12 cellular contexts compared by ENCODE assay signal in the genomic region with DNA sequence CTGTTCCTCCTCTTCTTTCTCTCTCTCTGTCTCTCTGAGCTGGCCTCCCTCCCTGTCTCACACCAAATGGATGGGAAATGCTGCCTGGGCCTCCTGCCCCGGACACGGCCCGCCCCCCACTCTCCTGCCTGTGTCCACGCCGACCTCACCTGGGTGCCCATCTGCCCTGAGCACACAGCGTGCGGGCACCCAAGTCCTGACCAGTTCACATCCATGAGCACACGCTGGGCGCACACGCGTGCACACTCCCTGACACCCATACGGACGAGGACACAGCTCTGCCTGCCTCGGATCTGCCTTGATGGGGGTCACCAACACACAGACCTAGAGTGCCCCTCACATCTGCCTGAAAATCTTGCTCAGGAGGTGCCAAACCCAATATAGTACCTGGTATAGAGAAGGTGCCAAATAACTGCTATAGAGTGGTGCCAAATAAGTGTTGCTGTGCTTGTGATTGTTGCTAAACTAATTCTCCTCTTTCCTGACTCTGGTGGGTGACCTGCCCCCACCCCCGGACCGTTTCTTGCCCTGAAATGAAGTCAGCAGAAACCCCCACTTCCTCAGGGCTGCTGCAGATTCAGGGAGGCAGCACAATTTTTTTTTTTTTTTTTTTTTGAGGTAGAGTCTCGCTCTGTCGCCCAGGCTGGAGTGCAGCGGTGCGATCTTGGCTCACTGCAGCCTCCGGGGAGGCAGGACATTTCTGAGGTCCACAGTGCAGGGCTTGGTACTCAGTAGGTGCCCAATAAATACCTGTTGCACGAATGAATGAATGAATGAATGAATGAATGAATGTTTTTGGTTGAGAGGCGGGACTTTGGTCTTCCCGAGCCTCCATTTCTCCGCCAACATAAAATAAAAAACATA. TPM values are rescaled to one million over a fixed set of nuclear protein-coding genes. Genes with fewer than 3 reads are reported as not detected.
A peak's percentile ranks its signal among the peaks of the same experiment; 100 is the strongest.
DNase-seq lines count a peak whose midpoint lies in the region; ATAC-seq and TF ChIP-seq lines count a peak whose summit lies in the region.
"Had no signal": no experiment of that assay in that cellular context is flagged by ENCODE, and none has a peak within 500 bp of the region (broad histone marks: within the 10 kb centered on the region; RNA-seq: fewer than 3 reads in every experiment).

No MANE protein-coding gene starts in this region.

- no peak for TF ChIP-seq EP300 in tibial nerve (IDR thresholded peaks at IDR 0.05)

- H3K4me1 ChIP-seq in muscle layer of duodenum (ENCODE audit: control insufficient read depth in 1 of 2, insufficient read depth in 2 of 2, low read length in 2 of 2) (peaks cover 2 to 42% of the 10 kb centered on the region in 2 donors), tibial nerve (peaks cover 0 to 84% (median 38%) of the 10 kb centered on the region in 4 donors)

- no peaks in the 10 kb centered on the region for H3K27me3 Mint-ChIP-seq in activated CD8-positive, alpha-beta T cell treated with anti-CD3 and anti-CD28 coated beads for 36 hours
- H3K27me3 Mint-ChIP-seq in activated CD8-positive, alpha-beta T cell treated with anti-CD3 and anti-CD28 coated beads, Interleukin-2, amount 10 ng/mL, durations not matched to agents 7 days and 5 days (ENCODE audit: low read depth), result peaks cover 12% of the 10 kb centered on the region
- H3K27me3 Mint-ChIP-seq in dendritic cell treated with granulocyte-macrophage colony-stimulating factor and Interleukin-4, amounts not matched to agents 40 ng/mL and 50 ng/mL, for 4 days, result no peaks in the 10 kb centered on the region

- peak overlapping the region; percentile 30 for H3K27ac Mint-ChIP-seq in activated CD8-positive, alpha-beta T cell treated with anti-CD3 and anti-CD28 coated beads for 36 hours
- H3K27ac Mint-ChIP-seq in activated CD8-positive, alpha-beta T cell treated with anti-CD3 and anti-CD28 coated beads, Interleukin-2, amount 10 ng/mL, durations not matched to agents 7 days and 5 days, result no peak overlapping the region
- peak overlapping the region; percentile 78 for H3K27ac Mint-ChIP-seq in dendritic cell treated with granulocyte-macrophage colony-stimulating factor and Interleukin-4, amounts not matched to agents 40 ng/mL and 50 ng/mL, for 4 days

- no peak for ATAC-seq in activated CD8-positive, alpha-beta T cell treated with anti-CD3 and anti-CD28 coated beads for 36 hours
- no peak for ATAC-seq in activated CD8-positive, alpha-beta T cell treated with anti-CD3 and anti-CD28 coated beads, Interleukin-2, amount 10 ng/mL, durations not matched to agents 7 days and 5 days

- no peaks in the 10 kb centered on the region for H3K36me3 Mint-ChIP-seq in activated CD8-positive, alpha-beta T cell treated with anti-CD3 and anti-CD28 coated beads for 36 hours (ENCODE audit: low read depth)
- no peaks in the 10 kb centered on the region for H3K36me3 Mint-ChIP-seq in activated CD8-positive, alpha-beta T cell treated with anti-CD3 and anti-CD28 coated beads, Interleukin-2, amount 10 ng/mL, durations not matched to agents 7 days and 5 days (ENCODE audit: low read depth)
- peaks cover 59% of the 10 kb centered on the region for H3K36me3 Mint-ChIP-seq in dendritic cell treated with granulocyte-macrophage colony-stimulating factor and Interleukin-4, amounts not matched to agents 40 ng/mL and 50 ng/mL, for 4 days (ENCODE audit: low read depth)

- POLR2A ChIA-PET in activated CD8-positive, alpha-beta T cell treated with anti-CD3 and anti-CD28 coated beads for 36 hours (lab: Charles Lee), result no interaction called here
- POLR2A ChIA-PET in activated CD8-positive, alpha-beta T cell treated with anti-CD3 and anti-CD28 coated beads, Interleukin-2, amount 10 ng/mL, durations not matched to agents 7 days and 5 days (lab: Charles Lee), result no interaction called here

- H3K4me3 Mint-ChIP-seq in activated CD8-positive, alpha-beta T cell treated with anti-CD3 and anti-CD28 coated beads for 36 hours, result no peak overlapping the region
- H3K4me3 Mint-ChIP-seq in activated CD8-positive, alpha-beta T cell treated with anti-CD3 and anti-CD28 coated beads, Interleukin-2, amount 10 ng/mL, durations not matched to agents 7 days and 5 days, result no peak overlapping the region
- H3K4me3 Mint-ChIP-seq in dendritic cell treated with granulocyte-macrophage colony-stimulating factor and Interleukin-4, amounts not matched to agents 40 ng/mL and 50 ng/mL, for 4 days, result peak overlapping the region; percentile 73

- no peak for TF ChIP-seq POLR2A in tibial nerve (IDR thresholded peaks at IDR 0.05)

- H3K4me3 ChIP-seq in muscle layer of duodenum (ENCODE audit: low read depth in 1 of 2, low read length in 2 of 2), result peak overlapping the region; percentile 65 to 87
- H3K4me3 ChIP-seq in tibial nerve, result peak overlapping the region in 1 of 4 donors; percentile 99

- peak; percentile 50 for DNase-seq in activated CD8-positive, alpha-beta T cell treated with anti-CD3 and anti-CD28 coated beads for 36 hours
- DNase-seq in activated CD8-positive, alpha-beta T cell treated with anti-CD3 and anti-CD28 coated beads, Interleukin-2, amount 10 ng/mL, durations not matched to agents 7 days and 5 days, result no peak
- DNase-seq in tibial nerve (ENCODE audit: low spot score in 2 of 2) (no peak), NCI-H2081 (lab: John Stamatoyannopoulos, UW) (no peak), NCI-H1092 treated with DMSO at 0.1 percent for 48 hours (lab: John Stamatoyannopoulos, UW) (no peak)
- DNase-seq in activated CD4-positive, CD25-positive, alpha-beta regulatory T cell treated with anti-CD3 and anti-CD28 coated beads, Interleukin-2, amount 50 U/mL, for 72 hours, result no peak
- DNase-seq: 8988T; activated CD8-positive, alpha-beta memory T cell treated with anti-CD3 and anti-CD28 coated beads for 24 hours; cortex of kidney; NCI-H1930 had no signal

- 66 to 67% methylated on average over 24 to 25 of the region's 25 CpGs for WGBS in tibial nerve, 2 donors

- intact Hi-C loops in activated CD8-positive, alpha-beta T cell treated with anti-CD3 and anti-CD28 coated beads for 36 hours (cut with micrococcal nuclease), result no loop called here
- intact Hi-C loops in dendritic cell treated with granulocyte-macrophage colony-stimulating factor and Interleukin-4, amounts not matched to agents 40 ng/mL and 50 ng/mL, for 4 days (cut with micrococcal nuclease), result no loop called here

- peaks cover 0 to 6% of the 10 kb centered on the region in 2 donors for H3K36me3 ChIP-seq in muscle layer of duodenum (ENCODE audit: control insufficient read depth in 1 of 2, insufficient read depth in 2 of 2, low read length in 2 of 2)
- no peaks in the 10 kb centered on the region for H3K36me3 ChIP-seq in tibial nerve

- H3K9me3 Mint-ChIP-seq in activated CD8-positive, alpha-beta T cell treated with anti-CD3 and anti-CD28 coated beads for 36 hours, result no peaks in the 10 kb centered on the region
- no peaks in the 10 kb centered on the region for H3K9me3 Mint-ChIP-seq in activated CD8-positive, alpha-beta T cell treated with anti-CD3 and anti-CD28 coated beads, Interleukin-2, amount 10 ng/mL, durations not matched to agents 7 days and 5 days (ENCODE audit: insufficient read depth)
- no peaks in the 10 kb centered on the region for H3K9me3 Mint-ChIP-seq in dendritic cell treated with granulocyte-macrophage colony-stimulating factor and Interleukin-4, amounts not matched to agents 40 ng/mL and 50 ng/mL, for 4 days

- peaks cover 32% of the 10 kb centered on the region for H3K4me1 Mint-ChIP-seq in activated CD8-positive, alpha-beta T cell treated with anti-CD3 and anti-CD28 coated beads for 36 hours (ENCODE audit: low read depth)
- H3K4me1 Mint-ChIP-seq in activated CD8-positive, alpha-beta T cell treated with anti-CD3 and anti-CD28 coated beads, Interleukin-2, amount 10 ng/mL, durations not matched to agents 7 days and 5 days (ENCODE audit: low read depth), result peaks cover 20% of the 10 kb centered on the region
- peaks cover 76% of the 10 kb centered on the region for H3K4me1 Mint-ChIP-seq in dendritic cell treated with granulocyte-macrophage colony-stimulating factor and Interleukin-4, amounts not matched to agents 40 ng/mL and 50 ng/mL, for 4 days (ENCODE audit: low read depth)

- no peak for TF ChIP-seq CTCF in activated CD8-positive, alpha-beta T cell treated with anti-CD3 and anti-CD28 coated beads for 36 hours (IDR thresholded peaks at IDR 0.05)
- no peak for TF ChIP-seq CTCF in tibial nerve (IDR thresholded peaks at IDR 0.05)

- H3K9me3 ChIP-seq in muscle layer of duodenum (ENCODE audit: control insufficient read depth in 1 of 2, low read length in 2 of 2) (no peaks in the 10 kb centered on the region), tibial nerve (no peaks in the 10 kb centered on the region)

- no peaks in the 10 kb centered on the region for H3K27me3 ChIP-seq in muscle layer of duodenum (ENCODE audit: low read depth, low read length)
- H3K27me3 ChIP-seq in tibial nerve, result no peaks in the 10 kb centered on the region

- CTCF ChIA-PET in activated CD8-positive, alpha-beta T cell treated with anti-CD3 and anti-CD28 coated beads for 36 hours (lab: Charles Lee), result no interaction called here
- CTCF ChIA-PET in activated CD8-positive, alpha-beta T cell treated with anti-CD3 and anti-CD28 coated beads, Interleukin-2, amount 10 ng/mL, durations not matched to agents 7 days and 5 days (lab: Charles Lee), result no interaction called here

- peak overlapping the region; percentile 93 for H3K27ac ChIP-seq in muscle layer of duodenum (ENCODE audit: low read length)
- peak overlapping the region; percentile 92 to 100 (median 98) for H3K27ac ChIP-seq in tibial nerve

RNA-seq across cellular contexts. Expression of gene NFIC, which starts 4.6 kb away (rescaled TPM):
- total RNA-seq in activated CD8-positive, alpha-beta T cell treated with anti-CD3 and anti-CD28 coated beads for 36 hours, result 10 to 100 TPM; 19.0 to 20.8 TPM
- total RNA-seq in activated CD8-positive, alpha-beta T cell treated with anti-CD3 and anti-CD28 coated beads, Interleukin-2, amount 10 ng/mL, durations not matched to agents 7 days and 5 days, result 10 to 100 TPM; 13.4 to 14.0 TPM
- 100 to 1,000 TPM; 138 to 200 (median 160) TPM for total RNA-seq in tibial nerve

Comparison
In these comparisons a context has a peak if more than half of its experiments do, and no peak if none do; other contexts are left out.
1. RNA of gene NFIC, which starts 4.6 kb away (total RNA-seq): 138 to 200 TPM in tibial nerve; 19.0 to 20.8 TPM in activated CD8-positive, alpha-beta T cell treated with anti-CD3 and anti-CD28 coated beads for 36 hours and 13.4 to 14.0 TPM in activated CD8-positive, alpha-beta T cell treated with anti-CD3 and anti-CD28 coated beads, Interleukin-2, amount 10 ng/mL, durations not matched to agents 7 days and 5 days; every median in the first group is over 4 times any median in the second.